In the genomic region with DNA sequence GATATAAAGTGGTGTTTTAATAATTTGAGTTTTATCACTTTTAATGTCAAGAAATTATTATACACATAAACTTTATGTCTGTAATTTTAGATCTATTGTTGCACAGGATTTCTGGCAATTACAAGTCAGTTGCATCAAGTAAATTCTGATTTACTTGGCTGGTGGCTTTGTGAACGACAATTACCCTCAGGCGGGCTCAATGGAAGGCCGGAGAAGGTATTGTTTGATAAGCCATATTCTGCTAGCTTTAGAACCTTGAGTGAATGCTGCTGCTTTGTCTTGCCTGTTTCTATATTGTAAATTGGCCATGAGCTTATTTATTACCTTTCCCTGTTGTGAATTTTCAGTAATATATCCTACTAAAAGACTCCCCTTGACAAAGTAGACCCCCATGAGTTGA, we compare ENCODE assay signal across 26 cellular contexts. TPM values are rescaled to one million over a fixed set of nuclear protein-coding genes. Genes with fewer than 3 reads are reported as not detected.
DNase-seq lines count a peak whose midpoint lies in the region; ATAC-seq, FAIRE-seq and TF ChIP-seq lines count a peak whose summit lies in the region.
"Had no signal": no experiment of that assay in that cellular context is flagged by ENCODE, and none has a peak within 500 bp of the region (broad histone marks: within the 10 kb centered on the region; RNA-seq: fewer than 3 reads in every experiment).

No MANE protein-coding gene starts in this region.

- DNase-seq in GM19239 (ENCODE audit: insufficient read length, low spot score): no peak
- no peak for DNase-seq in kidney
- no peak for DNase-seq in NOMO-1 treated with DMSO at 0.1 percent for 48 hours (lab: John Stamatoyannopoulos, UW; ENCODE audit: unreplicated experiment)
- no peak for DNase-seq in stimulated activated CD4-positive, alpha-beta T cell treated with anti-CD3 and anti-CD28 coated beads, Interleukin-4, amount 100 ng/mL, for 24 hours
- DNase-seq: activated CD4-positive, alpha-beta T cell treated with anti-CD3 and anti-CD28 coated beads, Interleukin-2, amount 50 U/mL, for 4 hours; activated CD4-positive, CD25-positive, alpha-beta regulatory T cell; activated naive CD4-positive, alpha-beta T cell treated with anti-CD3 and anti-CD28 coated beads for 36 hours; colonic mucosa; effector memory CD4-positive, alpha-beta T cell; heart left ventricle; IMR-90; lower lobe of right lung; NCI-H1105; NCI-H526 treated with DMSO at 0.1 percent for 48 hours; RPMI8226; spleen; T-helper 1 cell; upper lobe of left lung had no signal

- no peak overlapping the region for H3K27ac ChIP-seq in BLaER1 treated with 17β-estradiol and CSF1 and Interleukin-3, amounts not matched to agents 10 nM and 100 nM
- H3K27ac ChIP-seq in kidney (ENCODE audit: low read depth in 2 of 2, low read length in 2 of 2): no peak overlapping the region
- H3K27ac ChIP-seq: colonic mucosa, heart left ventricle, lower lobe of right lung, parathyroid adenoma, right atrium auricular region, SJSA1, spleen had no signal

- H3K4me3 ChIP-seq in BLaER1 treated with 17β-estradiol and CSF1 and Interleukin-3, amounts not matched to agents 10 nM and 100 nM: peak overlapping the region in 2 of 10 experiments; percentile 11; a peak in 3 of 20 replicates
- no peak overlapping the region for H3K4me3 ChIP-seq in kidney (ENCODE audit: low read length in 2 of 2)
- H3K4me3 ChIP-seq: colonic mucosa, heart left ventricle, lower lobe of right lung, right atrium auricular region, SJSA1, spleen, upper lobe of left lung had no signal

- ATAC-seq in GM18505 (IDR thresholded peaks at IDR 0.05; ENCODE audit: unreplicated experiment): no peak
- ATAC-seq: heart left ventricle, lower lobe of right lung had no signal

- no peaks in the 10 kb centered on the region for H3K27me3 ChIP-seq in BLaER1 treated with 17β-estradiol and CSF1 and Interleukin-3, amounts not matched to agents 10 nM and 100 nM
- H3K27me3 ChIP-seq: colonic mucosa, heart left ventricle, right atrium auricular region, spleen, upper lobe of left lung had no signal

- H3K4me2 ChIP-seq in BLaER1 treated with 17β-estradiol and CSF1 and Interleukin-3, amounts not matched to agents 10 nM and 100 nM: peak overlapping the region in 9 of 11 experiments; percentile 25 to 100 (median 33); a peak in 10 of 22 replicates

- FAIRE-seq in GM19239 (lab: Jason Lieb, UNC): peak; percentile 8
- peak; percentile 39 for FAIRE-seq in kidney (lab: Jason Lieb, UNC)
- FAIRE-seq: bronchial epithelial cell, H1 had no signal

- TF ChIP-seq CTCF in kidney (IDR thresholded peaks at IDR 0.05; ENCODE audit: borderline replicate concordance, extremely low read depth, insufficient read depth): no peak

- peaks cover 97 to 100% (median 100%) of the 10 kb centered on the region in 11 experiments for H4K20me1 ChIP-seq in BLaER1 treated with 17β-estradiol and CSF1 and Interleukin-3, amounts not matched to agents 10 nM and 100 nM

- H3K4me1 ChIP-seq in BLaER1 treated with 17β-estradiol and CSF1 and Interleukin-3, amounts not matched to agents 10 nM and 100 nM: peaks cover 32 to 54% (median 42%) of the 10 kb centered on the region in 10 experiments
- H3K4me1 ChIP-seq in kidney (ENCODE audit: control insufficient read depth in 1 of 2, insufficient read depth in 1 of 2, low read depth in 1 of 2, low read length in 2 of 2): peaks cover 10 to 12% of the 10 kb centered on the region in 2 donors
- H3K4me1 ChIP-seq: colonic mucosa, parathyroid adenoma had no signal

- H3K36me3 ChIP-seq in BLaER1 treated with 17β-estradiol and CSF1 and Interleukin-3, amounts not matched to agents 10 nM and 100 nM: peaks cover 96 to 100% (median 100%) of the 10 kb centered on the region in 11 experiments
- peaks cover 27 to 28% of the 10 kb centered on the region in 2 donors for H3K36me3 ChIP-seq in kidney (ENCODE audit: control insufficient read depth in 1 of 2, insufficient read depth in 2 of 2, low read length in 2 of 2)

- H3K9ac ChIP-seq in BLaER1 treated with 17β-estradiol and CSF1 and Interleukin-3, amounts not matched to agents 10 nM and 100 nM: no peak overlapping the region
- H3K9ac ChIP-seq in kidney (ENCODE audit: low read length in 2 of 2): no peak overlapping the region
- H3K9ac ChIP-seq: parathyroid adenoma had no signal

- TF ChIP-seq POLR2A in GM18505 (IDR thresholded peaks at IDR 0.05; ENCODE audit: borderline replicate concordance, extremely low read depth, insufficient read depth, insufficient read length): no peak

- H3K9me3 ChIP-seq in BLaER1 treated with 17β-estradiol and CSF1 and Interleukin-3, amounts not matched to agents 10 nM and 100 nM (replicated peaks in 1 of 11): no peaks in the 10 kb centered on the region
- H3K9me3 ChIP-seq in kidney (ENCODE audit: control insufficient read depth in 1 of 2, low read length in 2 of 2): no peaks in the 10 kb centered on the region
- H3K9me3 ChIP-seq: colonic mucosa, heart left ventricle, lower lobe of right lung, right atrium auricular region, spleen, upper lobe of left lung had no signal

- intact Hi-C loops in kidney (cut with DNase I): no loop called here

TF ChIP-seq in PFSK-1, 5 proteins besides CTCF, POLR2A, EP300 and RAD21:
- peak; percentile 42; the same call in 1 of the 2 replicates for TF ChIP-seq POLR2AphosphoS5 (IDR thresholded peaks at IDR 0.05; ENCODE audit: low read depth, low read length)
- TF ChIP-seq, protein P1, sequence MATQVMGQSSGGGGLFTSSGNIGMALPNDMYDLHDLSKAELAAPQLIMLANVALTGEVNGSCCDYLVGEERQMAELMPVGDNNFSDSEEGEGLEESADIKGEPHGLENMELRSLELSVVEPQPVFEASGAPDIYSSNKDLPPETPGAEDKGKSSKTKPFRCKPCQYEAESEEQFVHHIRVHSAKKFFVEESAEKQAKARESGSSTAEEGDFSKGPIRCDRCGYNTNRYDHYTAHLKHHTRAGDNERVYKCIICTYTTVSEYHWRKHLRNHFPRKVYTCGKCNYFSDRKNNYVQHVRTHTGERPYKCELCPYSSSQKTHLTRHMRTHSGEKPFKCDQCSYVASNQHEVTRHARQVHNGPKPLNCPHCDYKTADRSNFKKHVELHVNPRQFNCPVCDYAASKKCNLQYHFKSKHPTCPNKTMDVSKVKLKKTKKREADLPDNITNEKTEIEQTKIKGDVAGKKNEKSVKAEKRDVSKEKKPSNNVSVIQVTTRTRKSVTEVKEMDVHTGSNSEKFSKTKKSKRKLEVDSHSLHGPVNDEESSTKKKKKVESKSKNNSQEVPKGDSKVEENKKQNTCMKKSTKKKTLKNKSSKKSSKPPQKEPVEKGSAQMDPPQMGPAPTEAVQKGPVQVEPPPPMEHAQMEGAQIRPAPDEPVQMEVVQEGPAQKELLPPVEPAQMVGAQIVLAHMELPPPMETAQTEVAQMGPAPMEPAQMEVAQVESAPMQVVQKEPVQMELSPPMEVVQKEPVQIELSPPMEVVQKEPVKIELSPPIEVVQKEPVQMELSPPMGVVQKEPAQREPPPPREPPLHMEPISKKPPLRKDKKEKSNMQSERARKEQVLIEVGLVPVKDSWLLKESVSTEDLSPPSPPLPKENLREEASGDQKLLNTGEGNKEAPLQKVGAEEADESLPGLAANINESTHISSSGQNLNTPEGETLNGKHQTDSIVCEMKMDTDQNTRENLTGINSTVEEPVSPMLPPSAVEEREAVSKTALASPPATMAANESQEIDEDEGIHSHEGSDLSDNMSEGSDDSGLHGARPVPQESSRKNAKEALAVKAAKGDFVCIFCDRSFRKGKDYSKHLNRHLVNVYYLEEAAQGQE (IDR thresholded peaks at IDR 0.05; ENCODE audit: insufficient read depth in 1 of 2, low read depth in 2 of 2, low read length in 2 of 2): no peak

RNA-seq across cellular contexts. Expression of a gene that starts 4.6 kb away (rescaled TPM):
- not detected for polyA plus RNA-seq in PFSK-1 (2012; ENCODE audit: insufficient read length, low read depth)
- total RNA-seq in kidney: 0.41 TPM
- not detected for polyA plus RNA-seq in kidney (ENCODE audit: insufficient read depth, low read depth, low replicate concordance)

RNA-seq across cellular contexts. Expression of a gene that starts 6.0 kb away (rescaled TPM):
- polyA plus RNA-seq in PFSK-1 (2012; ENCODE audit: insufficient read length, low read depth): 77.4 TPM
- 60.2 TPM for total RNA-seq in kidney
- polyA plus RNA-seq in kidney (ENCODE audit: insufficient read depth, low read depth, low replicate concordance): 86.7 TPM
